ENCODE assay signal across 14 cellular contexts in genomic region chr6:157305676-157306653, GRCh38. TPM values are rescaled to one million over a fixed set of nuclear protein-coding genes. Genes with fewer than 3 reads are reported as not detected.
DNase-seq lines count a peak whose midpoint lies in the region; TF ChIP-seq lines count a peak whose summit lies in the region.
"Had no signal": no experiment of that assay in that cellular context is flagged by ENCODE, and none has a peak within 500 bp of the region (broad histone marks: within the 10 kb centered on the region; RNA-seq: fewer than 3 reads in every experiment).

No MANE protein-coding gene starts in this region.

- peaks cover 0 to 8% (median 0%) of the 10 kb centered on the region in 3 donors for H3K36me3 ChIP-seq in esophagus squamous epithelium
- H3K36me3 ChIP-seq in mesendoderm (ENCODE audit: control insufficient read depth, insufficient read depth, low read length): no peaks in the 10 kb centered on the region
- no peaks in the 10 kb centered on the region for H3K36me3 ChIP-seq in spleen
- H3K36me3 ChIP-seq: brain microvascular endothelial cell, HAP-1 had no signal

- H3K4me3 ChIP-seq in esophagus squamous epithelium (peak overlapping the region in 1 of 4 donors; percentile 36), mesendoderm (ENCODE audit: low read length) (no peak overlapping the region), spleen (peak overlapping the region in 2 of 8 donors; percentile 13 to 35)
- H3K4me3 ChIP-seq: HAP-1 had no signal

- H2AK5ac ChIP-seq in mesendoderm (ENCODE audit: low read length): no peak overlapping the region

- H3K4me2 ChIP-seq in mesendoderm (ENCODE audit: low read length): no peak overlapping the region

- H4K5ac ChIP-seq in mesendoderm (ENCODE audit: low read length): no peak overlapping the region

- peaks cover 1% of the 10 kb centered on the region for H3K79me1 ChIP-seq in mesendoderm (ENCODE audit: low read length)

- H3K27ac ChIP-seq in esophagus squamous epithelium (peak overlapping the region in 3 of 4 donors; percentile 30 to 67 (median 63)), mesendoderm (ENCODE audit: low read depth, low read length) (peak overlapping the region; percentile 23), spleen (peak overlapping the region in 7 of 8 donors; percentile 56 to 76 (median 71))
- H3K27ac ChIP-seq: brain microvascular endothelial cell had no signal

- no peak overlapping the region for H2BK120ac ChIP-seq in mesendoderm (ENCODE audit: low read depth, low read length)

- H3K27me3 ChIP-seq in esophagus squamous epithelium (no peaks in the 10 kb centered on the region), mesendoderm (ENCODE audit: insufficient read depth, low read length, poor library complexity) (no peaks in the 10 kb centered on the region), spleen (replicated peaks in 1 of 7) (no peaks in the 10 kb centered on the region)
- H3K27me3 ChIP-seq: brain microvascular endothelial cell had no signal

- H3K56ac ChIP-seq in mesendoderm (ENCODE audit: low read length): peak overlapping the region; percentile 35

- TF ChIP-seq CTCF in esophagus squamous epithelium (IDR thresholded peaks at IDR 0.05) (no peak), spleen (IDR thresholded peaks at IDR 0.05 in 8 of 11, conservative IDR thresholded peaks at IDR 0.05 in 3 of 11) (no peak)

- H3K9me3 ChIP-seq in esophagus squamous epithelium: no peaks in the 10 kb centered on the region
- no peaks in the 10 kb centered on the region for H3K9me3 ChIP-seq in spleen
- H3K9me3 ChIP-seq: HAP-1 had no signal

- intact Hi-C loops in esophagus squamous epithelium (cut with DNase I): no loop called here
- intact Hi-C loops in spleen (cut with DNase I; ENCODE audit: low total_unique reads): no loop called here

- no peak overlapping the region for H3K9ac ChIP-seq in mesendoderm (ENCODE audit: low read length)

- WGBS in esophagus squamous epithelium, 2 donors: 77 to 86% methylated on average over 9 of the region's 9 CpGs
- whole genome bisulfite sequencing in mesendoderm (ENCODE audit: extremely low coverage, insufficient coverage, low lambda C conversion rate): no CpG with 5 or more reads among the region's 9 CpGs
- WGBS in spleen, 5 donors: 49 to 68% (median 54%) methylated on average over 9 of the region's 9 CpGs

- H2BK5ac ChIP-seq in mesendoderm (ENCODE audit: low read length): no peak overlapping the region

- H3K79me2 ChIP-seq in mesendoderm (ENCODE audit: control insufficient read depth, insufficient read depth, low read length): no peaks in the 10 kb centered on the region

- TF ChIP-seq POLR2A in esophagus squamous epithelium (IDR thresholded peaks at IDR 0.05) (no peak), spleen (IDR thresholded peaks at IDR 0.05) (no peak)

- no peak overlapping the region for H3K18ac ChIP-seq in mesendoderm (ENCODE audit: low read length)

- no peak overlapping the region for H4K8ac ChIP-seq in mesendoderm (ENCODE audit: low read depth, low read length)

- no peak overlapping the region for H2BK15ac ChIP-seq in mesendoderm (replicated peaks; ENCODE audit: low read depth)

- no peak overlapping the region for H3K23ac ChIP-seq in mesendoderm (ENCODE audit: low read length)

- no peak overlapping the region for H3K4ac ChIP-seq in mesendoderm (ENCODE audit: low read depth, low read length)

- peak; percentile 54 for DNase-seq in M059J (ENCODE audit: low read depth)
- no peak for DNase-seq in esophagus squamous epithelium (lab: John Stamatoyannopoulos, UW)
- DNase-seq in mesendoderm: no peak
- DNase-seq in spleen: no peak
- no peak for DNase-seq in activated T-cell treated with anti-CD3 and anti-CD28 coated beads, Interleukin-2, amount 50 U/mL, for 1 hour
- no peak for DNase-seq in D341Med (ENCODE audit: low spot score)
- no peak for DNase-seq in NCI-H2171 treated with DMSO at 0.1 percent for 48 hours (lab: John Stamatoyannopoulos, UW)
- no peak for DNase-seq in iPS-NIHi7 (ENCODE audit: extremely low spot score)
- DNase-seq: activated naive CD4-positive, alpha-beta T cell treated with Interleukin-2 at 50 U/mL for 16 hours; DMS79 treated with DMSO at 0.1 percent for 48 hours; NCI-H1417 treated with DMSO at 0.1 percent for 48 hours; nephron progenitor cell had no signal

- peaks cover 0 to 19% (median 7%) of the 10 kb centered on the region in 3 donors for H3K4me1 ChIP-seq in esophagus squamous epithelium
- H3K4me1 ChIP-seq in mesendoderm (ENCODE audit: control insufficient read depth, low read depth, low read length): peaks cover 7% of the 10 kb centered on the region
- peaks cover 11 to 41% (median 26%) of the 10 kb centered on the region in 6 donors for H3K4me1 ChIP-seq in spleen
- H3K4me1 ChIP-seq: HAP-1 had no signal

RNA-seq across cellular contexts. Expression of gene TMEM242, which starts 17.4 kb away (rescaled TPM):
- 10.7 and 11.8 TPM in 2 replicates for total RNA-seq in M059J (2014; rRNA removed; shearing (Covaris generic))
- total RNA-seq in esophagus squamous epithelium (1 to 10 TPM; 2.7 to 8.0 (median 4.3) TPM), spleen (10 to 100 TPM in 3 of 7 donors, 1 to 10 TPM in 4; 5.6 to 16.0 (median 9.2) TPM)
- polyA plus RNA-seq in mesendoderm (2013, experiment 1 of 2): 4.4 TPM
- 4.6 TPM for polyA plus RNA-seq in mesendoderm (2013, experiment 2 of 2)
- polyA plus RNA-seq in spleen: 1 to 10 TPM; 3.7 to 6.7 (median 5.8) TPM
